In genomic region chr22:38935023-38935422, GRCh38 we compare ENCODE assay signal across 12 cellular contexts. TPM values are rescaled to one million over a fixed set of nuclear protein-coding genes. Genes with fewer than 3 reads are reported as not detected.
A peak's percentile ranks its signal among the peaks of the same experiment; 100 is the strongest.
DNase-seq lines count a peak whose midpoint lies in the region; ATAC-seq and TF ChIP-seq lines count a peak whose summit lies in the region.
"Had no signal": no experiment of that assay in that cellular context is flagged by ENCODE, and none has a peak within 500 bp of the region (broad histone marks: within the 10 kb centered on the region; RNA-seq: fewer than 3 reads in every experiment).

No MANE protein-coding gene starts in this region.

- no peak for TF ChIP-seq POLR2A in prostate gland (IDR thresholded peaks at IDR 0.05)

- peak overlapping the region in 1 of 2 donors; percentile 40 for H3K9ac ChIP-seq in colonic mucosa (ENCODE audit: low read depth in 2 of 2, low read length in 2 of 2)

- no peaks in the 10 kb centered on the region for H3K4me1 ChIP-seq in HEK293 (ENCODE audit: control insufficient read depth, insufficient read depth, low read length)
- H3K4me1 ChIP-seq in colonic mucosa = no peaks in the 10 kb centered on the region
- H3K4me1 ChIP-seq in prostate gland (replicated peaks) = no peaks in the 10 kb centered on the region
- H3K4me1 ChIP-seq: foreskin keratinocyte had no signal

- H3K27me3 ChIP-seq in colonic mucosa (no peaks in the 10 kb centered on the region), prostate gland (replicated peaks; ENCODE audit: insufficient read depth) (no peaks in the 10 kb centered on the region), WERI-Rb-1 (ENCODE audit: insufficient read depth, low read depth, severe bottlenecking) (no peaks in the 10 kb centered on the region)

- CTCF ChIA-PET in HEK293 (lab: Yijun Ruan, JAX) = no interaction called here
- CTCF ChIA-PET in activated CD8-positive, alpha-beta T cell treated with anti-CD3 and anti-CD28 coated beads for 36 hours (lab: Charles Lee) = no interaction called here

- no peaks in the 10 kb centered on the region for H3K4me1 Mint-ChIP-seq in activated CD8-positive, alpha-beta T cell treated with anti-CD3 and anti-CD28 coated beads for 36 hours (ENCODE audit: low read depth)

- H3K4me3 ChIP-seq in HEK293 (ENCODE audit: low read depth, low read length) (no peak overlapping the region), colonic mucosa (no peak overlapping the region), prostate gland (no peak overlapping the region), WERI-Rb-1 (ENCODE audit: low read depth, low read length) (no peak overlapping the region)

- no peaks in the 10 kb centered on the region for H3K9me3 Mint-ChIP-seq in activated CD8-positive, alpha-beta T cell treated with anti-CD3 and anti-CD28 coated beads for 36 hours
- H3K9me3 Mint-ChIP-seq: activated T-cell treated with anti-CD3 and anti-CD28 coated beads, Interleukin-2, amount 50 U/mL, for 24 hours; stimulated activated naive CD8-positive, alpha-beta T cell treated with anti-CD3 and anti-CD28 coated beads, Interleukin-15, amount 100 ng/mL, for 72 hours had no signal

- intact Hi-C loops in colonic mucosa (cut with DNase I) = no loop called here
- intact Hi-C loops in prostate gland (cut with DNase I) = no loop called here
- intact Hi-C loops in activated CD8-positive, alpha-beta T cell treated with anti-CD3 and anti-CD28 coated beads for 36 hours (cut with micrococcal nuclease) = no loop called here

- H3K36me3 ChIP-seq in HEK293 (ENCODE audit: control insufficient read depth in 2 of 2, insufficient read depth in 1 of 2, low read length in 2 of 2) (no peaks in the 10 kb centered on the region), colonic mucosa (no peaks in the 10 kb centered on the region), prostate gland (no peaks in the 10 kb centered on the region), WERI-Rb-1 (no peaks in the 10 kb centered on the region)

- H3K36me3 Mint-ChIP-seq in activated CD8-positive, alpha-beta T cell treated with anti-CD3 and anti-CD28 coated beads for 36 hours (ENCODE audit: low read depth) = no peaks in the 10 kb centered on the region

- H3K27ac ChIP-seq in HEK293 (ENCODE audit: extremely low read depth, low read depth, low read length) (no peak overlapping the region), colonic mucosa (peak overlapping the region; percentile 16), prostate gland (no peak overlapping the region), WERI-Rb-1 (no peak overlapping the region)
- H3K27ac ChIP-seq: foreskin keratinocyte had no signal

- no peak for ATAC-seq in activated CD8-positive, alpha-beta T cell treated with anti-CD3 and anti-CD28 coated beads for 36 hours
- ATAC-seq: foreskin keratinocyte; stimulated activated naive CD8-positive, alpha-beta T cell treated with anti-CD3 and anti-CD28 coated beads, Interleukin-15, amount 100 ng/mL, for 72 hours had no signal

- H3K9me3 ChIP-seq in HEK293 (ENCODE audit: control insufficient read depth, insufficient read depth, low read depth, low read length) (no peaks in the 10 kb centered on the region), colonic mucosa (no peaks in the 10 kb centered on the region), prostate gland (no peaks in the 10 kb centered on the region), WERI-Rb-1 (ENCODE audit: severe bottlenecking) (no peaks in the 10 kb centered on the region)

- DNase-seq in NCI-H2196 treated with DMSO at 0.1 percent for 48 hours (lab: John Stamatoyannopoulos, UW; ENCODE audit: unreplicated experiment) (peak; percentile 72), colonic mucosa (peak; percentile 99), prostate gland (ENCODE audit: low spot score) (peak; percentile 92), HK-2 (ENCODE audit: unreplicated experiment) (no peak), WERI-Rb-1 (no peak), mesenteric fat pad (ENCODE audit: low spot score) (no peak)
- no peak for DNase-seq in activated CD8-positive, alpha-beta T cell treated with anti-CD3 and anti-CD28 coated beads for 36 hours
- DNase-seq: activated T-cell treated with anti-CD3 and anti-CD28 coated beads, Interleukin-2, amount 50 U/mL, for 24 hours; NCI-H82; stimulated activated naive CD8-positive, alpha-beta T cell treated with anti-CD3 and anti-CD28 coated beads, Interleukin-15, amount 100 ng/mL, for 72 hours had no signal

- WGBS in prostate gland = 49% methylated on average over 8 of the region's 8 CpGs

- TF ChIP-seq CTCF in HEK293 (tag by site-specific recombination; IDR thresholded peaks at IDR 0.05) (no peak), colonic mucosa (IDR thresholded peaks at IDR 0.05) (no peak), prostate gland (IDR thresholded peaks at IDR 0.05) (no peak), WERI-Rb-1 (IDR thresholded peaks at IDR 0.05; ENCODE audit: low read depth, low read length) (no peak)
- no peak for TF ChIP-seq CTCF in activated CD8-positive, alpha-beta T cell treated with anti-CD3 and anti-CD28 coated beads for 36 hours (IDR thresholded peaks at IDR 0.05)

- H3K27ac Mint-ChIP-seq in activated CD8-positive, alpha-beta T cell treated with anti-CD3 and anti-CD28 coated beads for 36 hours = no peak overlapping the region
- H3K27ac Mint-ChIP-seq: activated T-cell treated with anti-CD3 and anti-CD28 coated beads, Interleukin-2, amount 50 U/mL, for 24 hours; stimulated activated naive CD8-positive, alpha-beta T cell treated with anti-CD3 and anti-CD28 coated beads, Interleukin-15, amount 100 ng/mL, for 72 hours had no signal

- H3K4me3 Mint-ChIP-seq in activated CD8-positive, alpha-beta T cell treated with anti-CD3 and anti-CD28 coated beads for 36 hours = no peak overlapping the region
- H3K4me3 Mint-ChIP-seq: activated T-cell treated with anti-CD3 and anti-CD28 coated beads, Interleukin-2, amount 50 U/mL, for 24 hours; stimulated activated naive CD8-positive, alpha-beta T cell treated with anti-CD3 and anti-CD28 coated beads, Interleukin-15, amount 100 ng/mL, for 72 hours had no signal

- POLR2A ChIA-PET in HEK293 (lab: Yijun Ruan, JAX) = no interaction called here
- POLR2A ChIA-PET in activated CD8-positive, alpha-beta T cell treated with anti-CD3 and anti-CD28 coated beads for 36 hours (lab: Charles Lee) = no interaction called here

- H3K27me3 Mint-ChIP-seq in activated CD8-positive, alpha-beta T cell treated with anti-CD3 and anti-CD28 coated beads for 36 hours = peaks cover 14% of the 10 kb centered on the region

TF ChIP-seq in HEK293, 187 proteins besides CTCF, POLR2A, EP300 and RAD21:
- TF ChIP-seq KLF7 (tag by site-specific recombination; IDR thresholded peaks at IDR 0.05; ENCODE audit: borderline replicate concordance) = no peak
- peak; percentile 15; the same call in 1 of the 2 replicates for TF ChIP-seq PATZ1 (tag by site-specific recombination; IDR thresholded peaks at IDR 0.05)
- peak; percentile 98 for TF ChIP-seq KLF1 (tag by site-specific recombination; IDR thresholded peaks at IDR 0.05)
- no peak for TF ChIP-seq ZNF394 (tag by site-specific recombination; IDR thresholded peaks at IDR 0.05; ENCODE audit: borderline replicate concordance)

RNA-seq across cellular contexts. Expression of gene APOBEC3A, which starts 22.4 kb away (rescaled TPM):
- total RNA-seq in colonic mucosa (1 to 10 TPM in 1 of 2 donors, not detected in 1; 1.4 TPM), prostate gland (1 to 10 TPM in 1 of 2 donors, not detected in 1; 1.6 TPM), mesenteric fat pad (17.5 TPM)
- total RNA-seq in activated CD8-positive, alpha-beta T cell treated with anti-CD3 and anti-CD28 coated beads for 36 hours = not detected
- total RNA-seq: foreskin keratinocyte had no signal

RNA-seq across cellular contexts. Expression of gene APOBEC3B, which starts 47.1 kb away (rescaled TPM):
- total RNA-seq in colonic mucosa (10 to 100 TPM in 1 of 2 donors, 1 to 10 TPM in 1; 9.3 to 18.9 TPM), prostate gland (1 to 10 TPM in 1 of 2 donors, under 1 TPM in 1; 0.91 to 1.5 TPM), mesenteric fat pad (0.58 TPM)
- 1 to 10 TPM; 5.0 to 5.1 TPM for total RNA-seq in activated CD8-positive, alpha-beta T cell treated with anti-CD3 and anti-CD28 coated beads for 36 hours

Comparison
In these comparisons a context has a peak if more than half of its experiments do, and no peak if none do; other contexts are left out.
1. DNase-seq: peak in NCI-H2196 treated with DMSO at 0.1 percent for 48 hours (single experiment), colonic mucosa (single experiment) and prostate gland (single experiment); none in HK-2 (single experiment), WERI-Rb-1 (single experiment), activated CD8-positive, alpha-beta T cell treated with anti-CD3 and anti-CD28 coated beads for 36 hours (single experiment) and mesenteric fat pad (single experiment).